In the genomic region with DNA sequence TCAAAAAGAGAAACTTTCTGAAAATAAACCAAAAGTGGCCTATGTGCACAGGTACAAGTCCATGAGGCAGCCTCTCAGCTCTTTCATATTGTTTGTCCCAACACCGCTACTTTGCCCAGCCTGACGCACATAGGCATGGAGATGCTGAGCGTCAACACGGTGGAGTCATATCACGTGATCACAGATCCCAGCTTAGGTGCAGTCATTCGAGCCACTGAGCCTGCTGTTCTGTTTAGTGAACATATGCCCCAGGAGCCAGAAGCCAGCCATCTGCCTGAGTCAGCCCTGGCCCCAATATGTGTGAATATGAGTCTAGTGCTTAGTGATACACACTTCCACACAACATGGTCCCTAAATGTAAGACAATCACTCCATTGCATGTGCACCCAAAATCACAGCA, we compare ENCODE assay signal across 24 cellular contexts.
DNase-seq lines count a peak whose midpoint lies in the region; ATAC-seq and TF ChIP-seq lines count a peak whose summit lies in the region.
"Had no signal": no experiment of that assay in that cellular context is flagged by ENCODE, and none has a peak within 500 bp of the region (broad histone marks: within the 10 kb centered on the region; RNA-seq: fewer than 3 reads in every experiment).

No MANE protein-coding gene starts in this region.

- H3K4me1 ChIP-seq in heart left ventricle = peaks cover 14 to 62% (median 47%) of the 10 kb centered on the region in 12 donors
- H3K4me1 ChIP-seq in right cardiac atrium (ENCODE audit: control insufficient read depth, insufficient read depth, low read length) = peaks cover 19% of the 10 kb centered on the region
- peaks cover 3 to 50% (median 36%) of the 10 kb centered on the region in 3 donors for H3K4me1 ChIP-seq in gastroesophageal sphincter
- peaks cover 58 to 66% of the 10 kb centered on the region in 2 donors for H3K4me1 ChIP-seq in thyroid gland
- H3K4me1 ChIP-seq in mammary epithelial cell (ENCODE audit: insufficient read depth, low read length) = peaks cover 14% of the 10 kb centered on the region

- H3K36me3 ChIP-seq in heart left ventricle = no peaks in the 10 kb centered on the region
- no peaks in the 10 kb centered on the region for H3K36me3 ChIP-seq in gastroesophageal sphincter
- H3K36me3 ChIP-seq in thyroid gland = no peaks in the 10 kb centered on the region
- no peaks in the 10 kb centered on the region for H3K36me3 ChIP-seq in mammary epithelial cell (ENCODE audit: insufficient read depth, low read length)
- H3K36me3 ChIP-seq: spleen had no signal

- 88 to 92% (median 91%) methylated on average over 6 of the region's 6 CpGs for WGBS in heart left ventricle, 4 donors
- WGBS in right cardiac atrium = 93% methylated on average over 6 of the region's 6 CpGs
- 93 to 100% methylated on average over 3 to 6 of the region's 6 CpGs for WGBS in gastroesophageal sphincter (ENCODE audit: low coverage in 1 of 2), 2 donors
- WGBS in thyroid gland, 2 donors = 94 to 97% methylated on average over 5 to 6 of the region's 6 CpGs
- 87% methylated on average over 6 of the region's 6 CpGs for WGBS in mammary epithelial cell (ENCODE audit: low coverage, missing lambda C conversion rate)

- no peak for TF ChIP-seq EP300 in gastroesophageal sphincter (IDR thresholded peaks at IDR 0.05)

- no peak overlapping the region for H3K4me2 ChIP-seq in mammary epithelial cell (ENCODE audit: insufficient read depth, low read depth, low read length)
- H3K4me2 ChIP-seq: A549 had no signal

- no peak overlapping the region for H3K4me3 ChIP-seq in heart left ventricle
- H3K4me3 ChIP-seq in right cardiac atrium (ENCODE audit: low read length) = no peak overlapping the region
- no peak overlapping the region for H3K4me3 ChIP-seq in gastroesophageal sphincter
- no peak overlapping the region for H3K4me3 ChIP-seq in thyroid gland (replicated peaks in 1 of 3)
- H3K4me3 ChIP-seq in mammary epithelial cell (replicated peaks in 1 of 3; ENCODE audit: insufficient read depth in 1 of 3, low read depth in 2 of 3, low read length in 3 of 3) = no peak overlapping the region
- H3K4me3 ChIP-seq: A549, spleen had no signal

- TF ChIP-seq POLR2A in heart left ventricle (IDR thresholded peaks at IDR 0.05) (no peak), gastroesophageal sphincter (IDR thresholded peaks at IDR 0.05) (no peak), thyroid gland (IDR thresholded peaks at IDR 0.05) (no peak)

- DNase-seq in heart left ventricle (no peak), right cardiac atrium (no peak), NCI-H524 (lab: John Stamatoyannopoulos, UW) (peak; percentile 96 to 99), thyroid gland (no peak), mammary epithelial cell (no peak), NCI-H2196 treated with DMSO at 0.1 percent for 48 hours (lab: John Stamatoyannopoulos, UW; ENCODE audit: unreplicated experiment) (no peak)
- DNase-seq: activated CD4-positive, alpha-beta T cell treated with anti-CD3 and anti-CD28 coated beads, Interleukin-2, amount 10 ng/mL, durations not matched to agents 7 days and 5 days; activated naive CD8-positive, alpha-beta T cell treated with anti-CD3 and anti-CD28 coated beads for 36 hours; Caco-2; effector memory CD4-positive, alpha-beta T cell; foreskin melanocyte; islet precursor cell; MM.1S; naive B cell; NCI-H1436 treated with DMSO at 0.1 percent for 48 hours; occipital lobe; SIG-M5; spleen; stimulated activated CD4-positive, alpha-beta T cell treated with anti-CD3 and anti-CD28 coated beads, Interleukin-4, amount 100 ng/mL, for 24 hours; stimulated activated naive CD8-positive, alpha-beta T cell treated with anti-CD3 and anti-CD28 coated beads, Interleukin-15, Interleukin-2, amounts not matched to agents 100 U/mL and 50 U/mL, for 24 hours had no signal

- in situ Hi-C loops in mammary epithelial cell (cut with MboI; ENCODE audit: low sequenced_read_pairs in 2 of 2) = no loop called here

- H3K79me2 ChIP-seq in mammary epithelial cell (ENCODE audit: insufficient read depth, low read length) = no peaks in the 10 kb centered on the region

- H4K20me1 ChIP-seq in mammary epithelial cell (ENCODE audit: insufficient read depth, low read length) = no peaks in the 10 kb centered on the region

- H2AFZ ChIP-seq in mammary epithelial cell (ENCODE audit: low read depth, low read length) = no peak overlapping the region

- BruUV-seq in mammary epithelial cell (replicated peaks; lab: Mats Ljungman, UMichigan) = no TSS peak

- H3K9me3 ChIP-seq in heart left ventricle (no peaks in the 10 kb centered on the region), right cardiac atrium (ENCODE audit: control insufficient read depth, low read length) (no peaks in the 10 kb centered on the region), gastroesophageal sphincter (no peaks in the 10 kb centered on the region), thyroid gland (no peaks in the 10 kb centered on the region), mammary epithelial cell (replicated peaks; ENCODE audit: insufficient read depth, low read length) (no peaks in the 10 kb centered on the region)
- H3K9me3 ChIP-seq: A549, Caco-2, spleen had no signal

- no peaks in the 10 kb centered on the region for H3K27me3 ChIP-seq in heart left ventricle
- H3K27me3 ChIP-seq in right cardiac atrium (ENCODE audit: control insufficient read depth, insufficient read depth) = no peaks in the 10 kb centered on the region
- no peaks in the 10 kb centered on the region for H3K27me3 ChIP-seq in gastroesophageal sphincter
- H3K27me3 ChIP-seq in thyroid gland = no peaks in the 10 kb centered on the region
- H3K27me3 ChIP-seq in mammary epithelial cell (ENCODE audit: insufficient read depth, low read length) = no peaks in the 10 kb centered on the region
- H3K27me3 ChIP-seq: spleen had no signal

- TF ChIP-seq CTCF in heart left ventricle (IDR thresholded peaks at IDR 0.05) = no peak
- TF ChIP-seq CTCF in gastroesophageal sphincter (IDR thresholded peaks at IDR 0.05) = no peak
- TF ChIP-seq CTCF in thyroid gland (IDR thresholded peaks at IDR 0.05) = no peak
- no peak for TF ChIP-seq CTCF in mammary epithelial cell (conservative IDR thresholded peaks at IDR 0.05 in 1 of 2, IDR thresholded peaks at IDR 0.05 in 1 of 2; ENCODE audit: extremely low read depth in 1 of 2, insufficient read depth in 1 of 2, low read depth in 1 of 2, low read length in 2 of 2)

- ATAC-seq in heart left ventricle (no peak), right cardiac atrium (no peak), gastroesophageal sphincter (no peak), HG03045 (IDR thresholded peaks at IDR 0.05; ENCODE audit: unreplicated experiment) (no peak)
- ATAC-seq: A549; Panc1; stimulated activated naive CD8-positive, alpha-beta T cell treated with anti-CD3 and anti-CD28 coated beads, Interleukin-15, Interleukin-2, amounts not matched to agents 100 U/mL and 50 U/mL, for 24 hours had no signal

- intact Hi-C loops in heart left ventricle (cut with DNase I) (loop anchor here in 4 of 10 donors (2.0 to 10.0 kb wide), 7 partner anchors 50 to 348 kb away; a partner anchor contains a TSS), right cardiac atrium (cut with DNase I) (loop anchor here in 1 of 4 donors (10.0 kb wide), 1 partner anchor 346 kb away; no protein-coding TSS in a partner anchor), thyroid gland (cut with DNase I) (no loop called here), mammary epithelial cell (cut with micrococcal nuclease) (no loop called here)

- CTCF ChIA-PET in mammary epithelial cell (lab: Charles Lee; ENCODE audit: low non-redundant PET) = no interaction called here

- H3K27ac ChIP-seq in heart left ventricle (peak overlapping the region in 11 of 12 donors; percentile 71 to 90 (median 81)), right cardiac atrium (ENCODE audit: low read length) (no peak overlapping the region), gastroesophageal sphincter (peak overlapping the region; percentile 66 to 90 (median 87)), thyroid gland (peak overlapping the region; percentile 86 to 98 (median 97)), mammary epithelial cell (ENCODE audit: insufficient read depth, low read depth, low read length) (no peak overlapping the region)
- H3K27ac ChIP-seq: A549 had no signal

- dilution Hi-C loops in mammary epithelial cell (cut with HindIII; ENCODE audit: low sequenced_read_pairs) = no loop called here

- H3K9ac ChIP-seq in mammary epithelial cell (ENCODE audit: insufficient read depth, low read length) = no peak overlapping the region

Comparison
In these comparisons a context has a peak if more than half of its experiments do, and no peak if none do; other contexts are left out.
1. H3K27ac ChIP-seq: peak in heart left ventricle (11 of 12), gastroesophageal sphincter (4 of 4) and thyroid gland (3 of 3); none in right cardiac atrium (single experiment) and mammary epithelial cell (single experiment).
2. DNase-seq: peak in NCI-H524 (2 of 2); none in heart left ventricle (0 of 5), right cardiac atrium (0 of 3), thyroid gland (0 of 2), mammary epithelial cell (single experiment) and NCI-H2196 treated with DMSO at 0.1 percent for 48 hours (single experiment).